ENCODE assay signal across 8 cellular contexts in genomic region chr3:126961191-126961790, GRCh38. TPM values are rescaled to one million over a fixed set of nuclear protein-coding genes. Genes with fewer than 3 reads are reported as not detected.
A peak's percentile ranks its signal among the peaks of the same experiment; 100 is the strongest.
DNase-seq lines count a peak whose midpoint lies in the region; ATAC-seq, FAIRE-seq and TF ChIP-seq lines count a peak whose summit lies in the region.

No MANE protein-coding gene starts in this region.

- TF ChIP-seq CTCF in GM12878 (IDR thresholded peaks at IDR 0.05 in 2 of 3, conservative IDR thresholded peaks at IDR 0.05 in 1 of 3; ENCODE audit: control insufficient read depth in 2 of 3, extremely low read depth in 1 of 3, insufficient read depth in 1 of 3, low read depth in 3 of 3, low read length in 3 of 3) (no peak), H9 (conservative IDR thresholded peaks at IDR 0.05) (no peak)

- H2AFZ ChIP-seq in GM12878 (ENCODE audit: control insufficient read depth, low read depth, low read length) (0 out of 2 replicates have a peak overlapping the region, but pooled peaks have one; percentile 17), H9 (ENCODE audit: low read length) (no peak overlapping the region)

- no peaks in the 10 kb centered on the region for H3K23me2 ChIP-seq in H9 (ENCODE audit: insufficient read length, low read depth, low read length, poor library complexity, severe bottlenecking)

- H3K9me3 Mint-ChIP-seq in H9, result no peaks in the 10 kb centered on the region

- no peak overlapping the region; the same call in 1 of the 2 replicates for H3K4me3 ChIP-seq in BLaER1
- H3K4me3 ChIP-seq in GM12878, result no peak overlapping the region

- no peak for TF ChIP-seq POLR2A in GM12878 (IDR thresholded peaks at IDR 0.05; ENCODE audit: low read depth, low read length)

- H3K36me3 ChIP-seq in BLaER1, result no peaks in the 10 kb centered on the region
- H3K36me3 ChIP-seq in GM12878 (ENCODE audit: control insufficient read depth in 2 of 2, insufficient read depth in 2 of 2, low read length in 1 of 2), result no peaks in the 10 kb centered on the region; a peak in 2 of 4 replicates

- no peak overlapping the region for H2BK15ac ChIP-seq in H9 (ENCODE audit: low read depth, low read length)

- no peak overlapping the region for H4K8ac ChIP-seq in H9 (replicated peaks; ENCODE audit: insufficient read length, low read depth, low read length)

- TF ChIP-seq RAD21 in GM12878 (IDR thresholded peaks at IDR 0.05; ENCODE audit: insufficient read depth, low read depth, low read length), result no peak

- RAD21 ChIA-PET in GM12878 (lab: Charles Lee; ENCODE audit: unreplicated experiment), result interaction anchor here (0.7 kb wide), 1 partner anchor 24 kb away, joined by 3 read pairs; no protein-coding TSS in a partner anchor

- WGBS in GM12878 (ENCODE audit: insufficient coverage, insufficient replicate concordance, low lambda C conversion rate, missing lambda C conversion rate), result 52% methylated on average over 8 of the region's 8 CpGs
- WGBS in H9 (ENCODE audit: extremely low coverage, insufficient read length, low lambda C conversion rate), result no CpG with 5 or more reads among the region's 8 CpGs

- H2BK120ac ChIP-seq in H9 (ENCODE audit: low read depth, low read length, poor library complexity, severe bottlenecking), result no peak overlapping the region

- no TSS peak for BruUV-seq in GM12878 (replicated peaks; lab: Mats Ljungman, UMichigan)

- H3T11ph ChIP-seq in H9 (ENCODE audit: low read length), result no peak overlapping the region

- no peak overlapping the region for H3K56ac ChIP-seq in H9 (ENCODE audit: insufficient read length, low read depth, low read length)

- H2BK20ac ChIP-seq in H9 (ENCODE audit: low read depth, low read length, poor library complexity, severe bottlenecking), result no peak overlapping the region

- H2AK5ac ChIP-seq in H9 (ENCODE audit: insufficient read length, low read length), result no peak overlapping the region

- no peak overlapping the region for H3K4me3 Mint-ChIP-seq in H9

- no peaks in the 10 kb centered on the region for H3K27me3 Mint-ChIP-seq in H9 (ENCODE audit: low read depth)

- H3K4me1 ChIP-seq in BLaER1, result peaks cover 65% of the 10 kb centered on the region
- H3K4me1 ChIP-seq in GM12878 (ENCODE audit: control insufficient read depth, insufficient read depth, low read length), result peaks cover 13% of the 10 kb centered on the region
- H3K4me1 ChIP-seq in H9 (ENCODE audit: insufficient read depth, low read length), result no peaks in the 10 kb centered on the region

- CTCF ChIA-PET in GM12878 (lab: Yijun Ruan, JAX), result interaction anchor here (1.4 to 2.0 kb wide), 2 partner anchors 209 to 282 kb away, joined by 4 to 10 read pairs; no protein-coding TSS in a partner anchor

- H2BK5ac ChIP-seq in H9 (ENCODE audit: insufficient read length, low read length), result no peak overlapping the region

- H3K23ac ChIP-seq in H9 (ENCODE audit: insufficient read length, low read depth, low read length), result no peak overlapping the region

- no peak overlapping the region for H3K4ac ChIP-seq in H9 (ENCODE audit: low read depth, low read length)

- no peak overlapping the region for H4K5ac ChIP-seq in H9 (ENCODE audit: insufficient read length, low read depth, low read length)

- no peaks in the 10 kb centered on the region for H3K9me3 ChIP-seq in BLaER1
- no peaks in the 10 kb centered on the region for H3K9me3 ChIP-seq in GM12878 (replicated peaks; ENCODE audit: control insufficient read depth, insufficient read depth, low read length)
- no peaks in the 10 kb centered on the region for H3K9me3 ChIP-seq in H9 (ENCODE audit: control insufficient read depth, low read depth, low read length)

- no peaks in the 10 kb centered on the region for H3K79me2 ChIP-seq in GM12878 (ENCODE audit: control insufficient read depth, insufficient read depth, low read length)
- H3K79me2 ChIP-seq in H9 (ENCODE audit: insufficient read depth, low read length), result no peaks in the 10 kb centered on the region

- H3K18ac ChIP-seq in H9 (ENCODE audit: insufficient read length, low read depth, low read length), result no peak overlapping the region

- no peak overlapping the region for H4K91ac ChIP-seq in H9 (ENCODE audit: insufficient read length, low read depth, low read length)

- in situ Hi-C loops in GM12878 (cut with MboI), result no loop called here

- no peak for FAIRE-seq in GM12878 (lab: Jason Lieb, UNC)

- no peak overlapping the region for H3K14ac ChIP-seq in H9 (ENCODE audit: insufficient read depth, low read length)

- SMC1A ChIA-PET in GM12878 (lab: Charles Lee; ENCODE audit: uncharacterized antibody, unreplicated experiment), result interaction anchor here (1.0 kb wide), 1 partner anchor 9 kb away, joined by 4 read pairs; no protein-coding TSS in a partner anchor

- peak; percentile 56 for ATAC-seq in HG02571 (IDR thresholded peaks at IDR 0.05; ENCODE audit: unreplicated experiment)
- ATAC-seq in GM12878, result peak; percentile 82
- ATAC-seq in HG03378 (IDR thresholded peaks at IDR 0.05; ENCODE audit: unreplicated experiment), result no peak

- no peaks in the 10 kb centered on the region for H3K27me3 ChIP-seq in BLaER1
- H3K27me3 ChIP-seq in GM12878 (replicated peaks in 1 of 2; ENCODE audit: control insufficient read depth in 2 of 2, insufficient read depth in 2 of 2, low read length in 1 of 2), result no peaks in the 10 kb centered on the region
- no peaks in the 10 kb centered on the region for H3K27me3 ChIP-seq in H9 (ENCODE audit: insufficient read depth, low read length)

- no peak overlapping the region; a peak in 1 of 7 replicates for H3K27ac Mint-ChIP-seq in H9

- H3K27ac ChIP-seq in BLaER1 (peak overlapping the region; percentile 79), GM12878 (ENCODE audit: control insufficient read depth, insufficient read depth) (no peak overlapping the region), H9 (ENCODE audit: insufficient read length, low read depth, low read length) (no peak overlapping the region)

- intact Hi-C loops in GM12878 (cut with micrococcal nuclease; ENCODE audit: unreplicated experiment), result no loop called here

- H3K4me1 Mint-ChIP-seq in H9, result peaks cover 23 to 25% of the 10 kb centered on the region in 2 experiments

- no peaks in the 10 kb centered on the region for H3K79me1 ChIP-seq in H9 (ENCODE audit: insufficient read depth, low read depth, low read length, poor library complexity, severe bottlenecking)

- H4K20me1 ChIP-seq in BLaER1, result no peaks in the 10 kb centered on the region
- no peaks in the 10 kb centered on the region for H4K20me1 ChIP-seq in GM12878 (ENCODE audit: control insufficient read depth, insufficient read depth)
- H4K20me1 ChIP-seq in H9 (ENCODE audit: control insufficient read depth, insufficient read depth, insufficient read length), result no peaks in the 10 kb centered on the region

- no peaks in the 10 kb centered on the region; a peak in 1 of 7 replicates for H3K36me3 Mint-ChIP-seq in H9 (ENCODE audit: insufficient read depth in 1 of 3, low read depth in 3 of 3)

- TF ChIP-seq EP300 in GM12878 (IDR thresholded peaks at IDR 0.05; ENCODE audit: borderline replicate concordance in 1 of 2, control insufficient read depth in 1 of 2, low read depth in 2 of 2, low read length in 2 of 2), result no peak

- DNase-seq in GM12878 (ENCODE audit: low read depth, low spot score) (no peak), medulla oblongata (ENCODE audit: extremely low spot score) (peak; percentile 41), H4 (ENCODE audit: low spot score) (no peak), H9 (no peak), NCI-H345 treated with DMSO at 0.1 percent for 48 hours (lab: John Stamatoyannopoulos, UW; ENCODE audit: unreplicated experiment) (no peak)

- POLR2A ChIA-PET in GM12878 (lab: Charles Lee), result no interaction called here

- H3K4me2 ChIP-seq in BLaER1, result peak overlapping the region; percentile 92
- H3K4me2 ChIP-seq in GM12878 (ENCODE audit: control insufficient read depth, insufficient read depth), result 0 out of 2 replicates have a peak overlapping the region, but pooled peaks have one; percentile 33
- H3K4me2 ChIP-seq in H9 (ENCODE audit: insufficient read depth, insufficient read length, low read length), result no peak overlapping the region

- H2BK12ac ChIP-seq in H9 (ENCODE audit: insufficient read length, low read depth, low read length), result no peak overlapping the region

- H3K9ac ChIP-seq in BLaER1 (peak overlapping the region; percentile 65; the same call in 1 of the 2 replicates), GM12878 (ENCODE audit: control insufficient read depth, insufficient read depth, low read length) (no peak overlapping the region), H9 (ENCODE audit: extremely low read depth, insufficient read length, low read length) (no peak overlapping the region)

TF ChIP-seq in GM12878, 131 proteins besides CTCF, POLR2A, EP300 and RAD21 (continues in another document):
- TF ChIP-seq RELB (IDR thresholded peaks at IDR 0.05; ENCODE audit: low read depth), result no peak

RNA-seq across cellular contexts. Expression of gene PLXNA1, which starts 21.6 kb away (rescaled TPM):
- total RNA-seq in GM12878 (2013; cell fraction: nucleolus; rRNA removed), result 76.3 and 87.4 TPM in 2 replicates
- total RNA-seq in GM12878 (2014; rRNA removed) (3.4 and 5.1 TPM in 2 replicates), GM12878 (2014; rRNA removed; fragmentation: Illumina TruSeq; extraction: Trizol) (2.6 TPM in 2 replicates), GM12878 (2021) (9.9 and 10.3 TPM in 2 replicates), H9 (2021) (39.6 and 42.1 TPM in 2 replicates)
- polyA plus RNA-seq in GM12878 (2011; ENCODE audit: low read depth), result 1.8 TPM
- polyA plus RNA-seq in GM12878 (2011; rRNA removed) (5.8 and 16.4 TPM in 2 replicates), GM12878 (2014; fragmentation: Illumina TruSeq; extraction: Trizol) (1.8 and 2.5 TPM in 2 replicates), GM12878 (2014; fragmentation: Nextera tagmentation; extraction: Ambion mirVana) (under 1 TPM; 0.03 to 0.15 TPM), GM12878 (2014; rRNA removed) (5.4 and 6.8 TPM in 2 replicates), GM12878 (2016; fragmentation: Nextera tagmentation; extraction: Ambion mirVana) (under 1 TPM; 0.79 to 0.95 TPM)
- polyA plus RNA-seq in GM12878 (2011; cell fraction: cytosol; rRNA removed), result 13.6 and 19.3 TPM in 2 replicates
- polyA plus RNA-seq in GM12878 (2011; cell fraction: nucleus; rRNA removed), result 104 and 110 TPM in 2 replicates
- 6.5 and 6.7 TPM in 2 replicates for polyA plus RNA-seq in GM12878 (2012)
- polyA minus RNA-seq in GM12878 (2011; rRNA and poly(A)+ RNA removed), result 31.7 and 34.5 TPM in 2 replicates
- 8.8 and 10.0 TPM in 2 replicates for polyA minus RNA-seq in GM12878 (2011; cell fraction: cytosol; rRNA and poly(A)+ RNA removed)
- polyA minus RNA-seq in GM12878 (2011; cell fraction: nucleus; rRNA and poly(A)+ RNA removed), result 31.4 and 46.3 TPM in 2 replicates
- 15.3 and 15.9 TPM in 2 replicates for total RNA-seq in H4 (2014; rRNA removed; shearing (Covaris generic))
